ENCODE assay signal across 9 cellular contexts in the genomic region with DNA sequence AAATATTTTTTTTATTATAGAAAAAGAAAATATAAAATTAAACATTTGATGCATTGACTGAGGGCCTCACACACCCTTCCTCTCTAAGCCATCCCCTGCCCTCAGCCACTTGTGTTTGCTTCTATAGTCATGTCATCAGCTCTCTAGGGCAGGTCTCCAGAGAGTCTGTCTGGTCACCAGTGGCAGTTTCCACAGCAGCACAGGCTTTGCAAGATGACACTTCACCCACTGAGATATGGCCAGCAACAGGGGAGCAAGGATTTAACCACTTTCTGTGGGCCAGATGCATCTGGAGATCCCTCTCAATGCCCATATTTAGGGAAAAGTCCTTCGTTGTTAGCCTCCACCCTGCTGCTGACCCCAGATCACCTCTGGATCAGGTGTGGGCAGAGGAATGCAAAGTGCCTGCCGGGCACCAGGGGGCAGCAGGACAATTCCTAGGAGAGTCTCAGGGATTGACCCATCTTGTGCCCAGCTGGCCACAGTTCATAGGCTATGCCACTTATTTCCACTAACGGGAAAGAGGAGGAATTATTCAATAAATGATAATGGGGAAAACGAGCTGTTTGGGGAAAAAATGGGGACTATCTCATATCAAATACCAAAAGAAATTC. TPM values are rescaled to one million over a fixed set of nuclear protein-coding genes. Genes with fewer than 3 reads are reported as not detected.
A peak's percentile ranks its signal among the peaks of the same experiment; 100 is the strongest.
DNase-seq lines count a peak whose midpoint lies in the region; ATAC-seq and TF ChIP-seq lines count a peak whose summit lies in the region.
"Had no signal": no experiment of that assay in that cellular context is flagged by ENCODE, and none has a peak within 500 bp of the region (broad histone marks: within the 10 kb centered on the region; RNA-seq: fewer than 3 reads in every experiment).

No MANE protein-coding gene starts in this region.

- no peaks in the 10 kb centered on the region for H3K9me3 ChIP-seq in transverse colon

- intact Hi-C loops in left ventricle myocardium superior (cut with micrococcal nuclease) (no loop called here), transverse colon (cut with DNase I; ENCODE audit: low total_unique reads) (loop anchor here (5.0 to 10.0 kb wide), 2 partner anchors 88 to 104 kb away; no protein-coding TSS in a partner anchor)

- TF ChIP-seq EP300 in transverse colon (IDR thresholded peaks at IDR 0.05; ENCODE audit: low read depth), result no peak

- no peak overlapping the region for H3K27ac ChIP-seq in HL-60 (replicated peaks)
- H3K27ac ChIP-seq in transverse colon, result peak overlapping the region in 2 of 4 donors; percentile 61 to 62

- no peaks in the 10 kb centered on the region for H3K27me3 Mint-ChIP-seq in activated CD8-positive, alpha-beta T cell treated with anti-CD3 and anti-CD28 coated beads, Interleukin-2, amount 10 ng/mL, durations not matched to agents 7 days and 5 days (ENCODE audit: low read depth)
- H3K27me3 Mint-ChIP-seq: stimulated activated naive CD8-positive, alpha-beta T cell treated with anti-CD3 and anti-CD28 coated beads, Interleukin-15, Interleukin-2, amounts not matched to agents 100 ng/mL and 50 ng/mL, for 24 hours had no signal

- H3K27ac Mint-ChIP-seq in activated CD8-positive, alpha-beta T cell treated with anti-CD3 and anti-CD28 coated beads, Interleukin-2, amount 10 ng/mL, durations not matched to agents 7 days and 5 days, result no peak overlapping the region
- H3K27ac Mint-ChIP-seq: stimulated activated naive CD8-positive, alpha-beta T cell treated with anti-CD3 and anti-CD28 coated beads, Interleukin-15, Interleukin-2, amounts not matched to agents 100 ng/mL and 50 ng/mL, for 24 hours had no signal

- in situ Hi-C loops in Caki2 (cut with HindIII; ENCODE audit: low pct_unique_long_range_greater_than_20kb, low sequenced_read_pairs), result no loop called here
- in situ Hi-C loops in transverse colon (cut with MboI; ENCODE audit: low pct_ligation_motif_present in 1 of 4, low pct_unique_long_range_greater_than_20kb in 1 of 4, low sequenced_read_pairs in 3 of 4), result loop anchor here in 1 of 4 donors (10.0 kb wide), 1 partner anchor 102 kb away; no protein-coding TSS in a partner anchor

- H3K36me3 ChIP-seq in transverse colon, result no peaks in the 10 kb centered on the region

- no peak for TF ChIP-seq POLR2A in transverse colon (IDR thresholded peaks at IDR 0.05)

- DNase-seq in Caki2 (ENCODE audit: low read depth) (peak; percentile 37), HL-60 (ENCODE audit: low read depth in 1 of 2, low spot score in 1 of 2) (peak in 1 of 2 experiments; percentile 36), left ventricle myocardium superior (peak; percentile 56), transverse colon (peak; percentile 66)
- peak; percentile 22 for DNase-seq in activated CD8-positive, alpha-beta T cell treated with anti-CD3 and anti-CD28 coated beads, Interleukin-2, amount 10 ng/mL, durations not matched to agents 7 days and 5 days

- no peaks in the 10 kb centered on the region for H3K27me3 ChIP-seq in HL-60 (ENCODE audit: insufficient read depth, poor library complexity, severe bottlenecking)
- no peaks in the 10 kb centered on the region for H3K27me3 ChIP-seq in transverse colon

- no peak for ATAC-seq in activated CD8-positive, alpha-beta T cell treated with anti-CD3 and anti-CD28 coated beads, Interleukin-2, amount 10 ng/mL, durations not matched to agents 7 days and 5 days
- ATAC-seq in left ventricle myocardium superior (peak; percentile 61), HG02981 (IDR thresholded peaks at IDR 0.05; ENCODE audit: unreplicated experiment) (no peak), GM21528 (IDR thresholded peaks at IDR 0.05; ENCODE audit: low FRiP score, unreplicated experiment) (no peak), HG03097 (IDR thresholded peaks at IDR 0.05; ENCODE audit: low FRiP score, unreplicated experiment) (no peak)

- H3K36me3 Mint-ChIP-seq in activated CD8-positive, alpha-beta T cell treated with anti-CD3 and anti-CD28 coated beads, Interleukin-2, amount 10 ng/mL, durations not matched to agents 7 days and 5 days (ENCODE audit: low read depth), result no peaks in the 10 kb centered on the region

- H3K4me1 ChIP-seq in transverse colon, result peaks cover 0 to 43% (median 23%) of the 10 kb centered on the region in 4 donors

- H3K4me3 ChIP-seq in HL-60 (replicated peaks; ENCODE audit: insufficient read depth, low read length) (no peak overlapping the region), transverse colon (no peak overlapping the region)

- H3K4me1 Mint-ChIP-seq in activated CD8-positive, alpha-beta T cell treated with anti-CD3 and anti-CD28 coated beads, Interleukin-2, amount 10 ng/mL, durations not matched to agents 7 days and 5 days (ENCODE audit: low read depth), result peaks cover 14% of the 10 kb centered on the region

- H3K4me3 Mint-ChIP-seq in activated CD8-positive, alpha-beta T cell treated with anti-CD3 and anti-CD28 coated beads, Interleukin-2, amount 10 ng/mL, durations not matched to agents 7 days and 5 days, result no peak overlapping the region
- H3K4me3 Mint-ChIP-seq: stimulated activated naive CD8-positive, alpha-beta T cell treated with anti-CD3 and anti-CD28 coated beads, Interleukin-15, Interleukin-2, amounts not matched to agents 100 ng/mL and 50 ng/mL, for 24 hours had no signal

- WGBS in transverse colon (ENCODE audit: low coverage in 1 of 2), 2 donors, result 41 to 51% methylated on average over 3 to 4 of the region's 4 CpGs

- peak; percentile 61 for TF ChIP-seq CTCF in HL-60 (IDR thresholded peaks at IDR 0.05; ENCODE audit: insufficient read depth, low read length)
- TF ChIP-seq CTCF in transverse colon (IDR thresholded peaks at IDR 0.05), result peak; percentile 59 to 70 (median 64)

- POLR2A ChIA-PET in activated CD8-positive, alpha-beta T cell treated with anti-CD3 and anti-CD28 coated beads, Interleukin-2, amount 10 ng/mL, durations not matched to agents 7 days and 5 days (lab: Charles Lee), result no interaction called here

- CTCF ChIA-PET in activated CD8-positive, alpha-beta T cell treated with anti-CD3 and anti-CD28 coated beads, Interleukin-2, amount 10 ng/mL, durations not matched to agents 7 days and 5 days (lab: Charles Lee), result interaction anchor here (0.8 to 2.8 kb wide), 9 partner anchors 11 to 108 kb away, joined by 3 to 15 read pairs (median 5); no protein-coding TSS in a partner anchor

- no peaks in the 10 kb centered on the region for H3K9me3 Mint-ChIP-seq in activated CD8-positive, alpha-beta T cell treated with anti-CD3 and anti-CD28 coated beads, Interleukin-2, amount 10 ng/mL, durations not matched to agents 7 days and 5 days (ENCODE audit: insufficient read depth)
- H3K9me3 Mint-ChIP-seq: stimulated activated naive CD8-positive, alpha-beta T cell treated with anti-CD3 and anti-CD28 coated beads, Interleukin-15, Interleukin-2, amounts not matched to agents 100 ng/mL and 50 ng/mL, for 24 hours had no signal

RNA-seq across cellular contexts. Expression of a gene that starts 4.8 kb away (rescaled TPM):
- total RNA-seq in Caki2 (2014; rRNA removed; shearing (Covaris generic); ENCODE audit: low replicate concordance), result 14.4 and 21.6 TPM in 2 replicates
- 1 to 10 TPM; 5.7 to 6.1 TPM for total RNA-seq in activated CD8-positive, alpha-beta T cell treated with anti-CD3 and anti-CD28 coated beads, Interleukin-2, amount 10 ng/mL, durations not matched to agents 7 days and 5 days
- total RNA-seq in left ventricle myocardium superior, result 3.3 TPM
- total RNA-seq in transverse colon, result 10 to 100 TPM; 15.8 to 26.0 (median 23.8) TPM
